Comparison of ENCODE assay signal across 22 cellular contexts in genomic region chr1:33583567-33583966, GRCh38.
"Had no signal": no experiment of that assay in that cellular context is flagged by ENCODE, and none has a peak within 500 bp of the region (broad histone marks: within the 10 kb centered on the region; RNA-seq: fewer than 3 reads in every experiment).

No MANE protein-coding gene starts in this region.

- H3K36me3 ChIP-seq: MG63, SJCRH30 had no signal

- H3K27me3 ChIP-seq: MG63 had no signal

- H3K4me1 ChIP-seq: SJCRH30 had no signal

- DNase-seq: IMR-90, Karpas-422, KG1, MG63, NCI-H1092, NCI-H1417 treated with DMSO at 0.1 percent for 48 hours, NCI-H146, NCI-H187, NCI-H2029, NCI-H2081 treated with DMSO at 0.1 percent for 48 hours, NCI-H2171, NCI-H226, NCI-H446, NCI-H510A, NCI-H524 treated with DMSO at 0.1 percent for 48 hours, NCI-H69, NCI-H774, RPMI8226, SHP77 treated with DMSO at 0.1 percent for 48 hours, SJCRH30 had no signal

- H3K4me3 ChIP-seq: MG63, SJCRH30 had no signal

- H3K27ac ChIP-seq: SJCRH30 had no signal

- H3K9me3 ChIP-seq: MG63, SJCRH30 had no signal

- ATAC-seq: HepG2, SK-N-SH treated with all-trans-retinoic acid at 6 μM for 48 hours had no signal
